Comparison of ENCODE assay signal across 29 cellular contexts in the genomic region with DNA sequence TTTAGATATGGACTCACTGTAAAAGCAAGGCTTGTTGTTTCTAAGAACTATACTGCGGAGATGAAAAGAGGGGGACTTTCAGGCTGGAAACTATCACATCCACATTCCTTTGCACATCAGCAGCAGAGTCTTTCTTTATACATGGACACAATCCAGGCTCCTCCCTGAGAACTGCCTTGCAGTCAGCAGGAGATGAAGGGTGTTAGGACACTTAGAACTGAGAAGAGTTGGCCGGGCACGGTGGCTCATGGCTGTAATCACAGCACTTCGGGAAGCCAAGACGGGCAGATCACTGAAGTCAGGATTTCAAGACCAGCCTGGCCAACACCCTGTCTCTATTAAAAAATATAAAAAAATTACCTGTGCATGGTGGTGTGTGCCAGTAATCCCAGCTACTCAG. TPM values are rescaled to one million over a fixed set of nuclear protein-coding genes. Genes with fewer than 3 reads are reported as not detected.
DNase-seq lines count a peak whose midpoint lies in the region; ATAC-seq, FAIRE-seq and TF ChIP-seq lines count a peak whose summit lies in the region.
"Had no signal": no experiment of that assay in that cellular context is flagged by ENCODE, and none has a peak within 500 bp of the region (broad histone marks: within the 10 kb centered on the region; RNA-seq: fewer than 3 reads in every experiment).

No MANE protein-coding gene starts in this region.

- H3K27me3 ChIP-seq in GM23338 (ENCODE audit: insufficient read depth) (no peaks in the 10 kb centered on the region), H9 (ENCODE audit: insufficient read depth, low read length) (no peaks in the 10 kb centered on the region), endodermal cell (ENCODE audit: control insufficient read depth, insufficient read depth, low read length, poor library complexity, severe bottlenecking) (no peaks in the 10 kb centered on the region), iPS-20b (ENCODE audit: insufficient read depth, low read length) (no peaks in the 10 kb centered on the region)

- H3K23ac ChIP-seq in H9 (ENCODE audit: insufficient read length, low read depth, low read length), result no peak overlapping the region

- H4K5ac ChIP-seq in H9 (ENCODE audit: insufficient read length, low read depth, low read length), result no peak overlapping the region

- H3K79me2 ChIP-seq in GM23338 (replicated peaks; ENCODE audit: insufficient read depth), result 0 out of 2 replicates have a peak, but pooled peaks cover 6% of the 10 kb centered on the region
- H3K79me2 ChIP-seq in H9 (ENCODE audit: insufficient read depth, low read length), result no peaks in the 10 kb centered on the region

- intact Hi-C loops in activated CD4-positive, alpha-beta memory T cell treated with anti-CD3 and anti-CD28 coated beads for 36 hours (cut with micrococcal nuclease), result no loop called here

- H2AFZ ChIP-seq in GM23338 (no peak overlapping the region), H9 (ENCODE audit: low read length) (no peak overlapping the region)

- H3K18ac ChIP-seq in H9 (ENCODE audit: insufficient read length, low read depth, low read length), result no peak overlapping the region

- H3F3A ChIP-seq in GM23338 (replicated peaks; ENCODE audit: low read depth), result no peaks in the 10 kb centered on the region; the same call in 1 of the 2 replicates

- ATAC-seq in GM23338, result peak; percentile 88
- ATAC-seq: GM12878, HCT116, Panc1 had no signal

- H3K9ac ChIP-seq in H9 (ENCODE audit: extremely low read depth, insufficient read length, low read length) (no peak overlapping the region), endodermal cell (ENCODE audit: extremely low read depth, low read length, poor library complexity, severe bottlenecking) (no peak overlapping the region), iPS-20b (ENCODE audit: low read depth, low read length) (no peak overlapping the region)

- H2BK120ac ChIP-seq in H9 (ENCODE audit: low read depth, low read length, poor library complexity, severe bottlenecking), result no peak overlapping the region

- no peak overlapping the region for H3K14ac ChIP-seq in H9 (ENCODE audit: insufficient read depth, low read length)

- H3K9me2 ChIP-seq in GM23338 (ENCODE audit: insufficient read depth), result no peaks in the 10 kb centered on the region

- H3K27ac ChIP-seq in GM23338 (ENCODE audit: low read depth) (no peak overlapping the region), H9 (ENCODE audit: insufficient read length, low read depth, low read length) (no peak overlapping the region), endodermal cell (ENCODE audit: low read depth, low read length) (no peak overlapping the region), iPS-20b (ENCODE audit: low read length) (no peak overlapping the region)
- H3K27ac ChIP-seq: HL-60, RWPE1, SK-N-MC had no signal

- no peak for TF ChIP-seq CTCF in GM23338 (conservative IDR thresholded peaks at IDR 0.05; ENCODE audit: low read depth in 2 of 2)
- TF ChIP-seq CTCF in H9 (conservative IDR thresholded peaks at IDR 0.05), result no peak
- TF ChIP-seq CTCF in endodermal cell (conservative IDR thresholded peaks at IDR 0.05), result no peak

- H3K27me3 Mint-ChIP-seq in GM23338 (ENCODE audit: insufficient read depth, low read depth, poor library complexity) (peaks cover 2% of the 10 kb centered on the region), H9 (ENCODE audit: low read depth) (peaks cover 20% of the 10 kb centered on the region), endodermal cell (ENCODE audit: insufficient read depth) (peaks cover 21% of the 10 kb centered on the region)
- H3K27me3 Mint-ChIP-seq in activated CD4-positive, alpha-beta memory T cell treated with anti-CD3 and anti-CD28 coated beads for 36 hours, result no peaks in the 10 kb centered on the region
- H3K27me3 Mint-ChIP-seq: CD4-positive, alpha-beta memory T cell had no signal

- no peak overlapping the region for H3T11ph ChIP-seq in H9 (ENCODE audit: low read length)

- H3K4me1 Mint-ChIP-seq in GM23338, result peaks cover 26% of the 10 kb centered on the region
- H3K4me1 Mint-ChIP-seq in H9, result peaks cover 21 to 28% of the 10 kb centered on the region in 2 experiments
- peaks cover 8% of the 10 kb centered on the region for H3K4me1 Mint-ChIP-seq in endodermal cell
- H3K4me1 Mint-ChIP-seq in activated CD4-positive, alpha-beta memory T cell treated with anti-CD3 and anti-CD28 coated beads for 36 hours (ENCODE audit: low read depth), result no peaks in the 10 kb centered on the region

- no peak overlapping the region for H2BK5ac ChIP-seq in H9 (ENCODE audit: insufficient read length, low read length)

- CTCF ChIA-PET in activated CD4-positive, alpha-beta memory T cell treated with anti-CD3 and anti-CD28 coated beads for 36 hours (lab: Charles Lee), result interaction anchor here (0.7 kb wide), 1 partner anchor 155 kb away, joined by 3 read pairs; no protein-coding TSS in a partner anchor

- H3K9me3 Mint-ChIP-seq in GM23338 (peaks cover 43% of the 10 kb centered on the region), H9 (peaks cover 20 to 33% of the 10 kb centered on the region in 2 experiments), endodermal cell (peaks cover 45% of the 10 kb centered on the region)
- H3K9me3 Mint-ChIP-seq in activated CD4-positive, alpha-beta memory T cell treated with anti-CD3 and anti-CD28 coated beads for 36 hours, result peaks cover 4% of the 10 kb centered on the region
- H3K9me3 Mint-ChIP-seq: CD4-positive, alpha-beta memory T cell had no signal

- H3K27ac Mint-ChIP-seq in GM23338 (no peak overlapping the region), H9 (no peak overlapping the region; a peak in 1 of 7 replicates), endodermal cell (no peak overlapping the region)
- H3K27ac Mint-ChIP-seq in activated CD4-positive, alpha-beta memory T cell treated with anti-CD3 and anti-CD28 coated beads for 36 hours, result no peak overlapping the region
- H3K27ac Mint-ChIP-seq: CD4-positive, alpha-beta memory T cell had no signal

- no peaks in the 10 kb centered on the region for H3K79me1 ChIP-seq in H9 (ENCODE audit: insufficient read depth, low read depth, low read length, poor library complexity, severe bottlenecking)

- WGBS in H9 (ENCODE audit: extremely low coverage, insufficient read length, low lambda C conversion rate), result no CpG with 5 or more reads among the region's 5 CpGs
- 62 to 77% methylated on average over 4 to 5 of the region's 5 CpGs for WGBS in endodermal cell (ENCODE audit: insufficient coverage in 1 of 2, insufficient read length in 1 of 2), 2 experiments

- H3K9me3 ChIP-seq in H9 (ENCODE audit: control insufficient read depth, low read depth, low read length), result peaks cover 6% of the 10 kb centered on the region
- peaks cover 48% of the 10 kb centered on the region for H3K9me3 ChIP-seq in endodermal cell (ENCODE audit: control insufficient read depth, low read length)
- peaks cover 32% of the 10 kb centered on the region; the same call in 1 of the 2 replicates for H3K9me3 ChIP-seq in iPS-20b (ENCODE audit: insufficient read depth, low read depth, low read length)

- FAIRE-seq in urothelium cell line (lab: Jason Lieb, UNC), result no peak
- FAIRE-seq: G401.6, GM12878 had no signal

- H3K4me2 ChIP-seq in GM23338, result no peak overlapping the region
- peak overlapping the region; percentile 30 for H3K4me2 ChIP-seq in H9 (ENCODE audit: insufficient read depth, insufficient read length, low read length)

- no peak overlapping the region for H4K91ac ChIP-seq in H9 (ENCODE audit: insufficient read length, low read depth, low read length)

- no peak overlapping the region for H3K56ac ChIP-seq in H9 (ENCODE audit: insufficient read length, low read depth, low read length)

- H3K4me1 ChIP-seq in GM23338 (ENCODE audit: insufficient read depth) (peaks cover 23% of the 10 kb centered on the region), H9 (ENCODE audit: insufficient read depth, low read length) (peaks cover 6% of the 10 kb centered on the region; the same call in 1 of the 2 replicates), endodermal cell (ENCODE audit: control insufficient read depth, insufficient read depth, low read length) (no peaks in the 10 kb centered on the region), iPS-20b (ENCODE audit: insufficient read depth, low read length) (peaks cover 20% of the 10 kb centered on the region)

- H3K36me3 Mint-ChIP-seq in GM23338 (ENCODE audit: low read depth), result peaks cover 54% of the 10 kb centered on the region
- peaks cover 33 to 53% (median 46%) of the 10 kb centered on the region in 3 experiments for H3K36me3 Mint-ChIP-seq in H9 (ENCODE audit: insufficient read depth in 1 of 3, low read depth in 3 of 3)
- peaks cover 48% of the 10 kb centered on the region for H3K36me3 Mint-ChIP-seq in endodermal cell (ENCODE audit: low read depth)
- peaks cover 34% of the 10 kb centered on the region for H3K36me3 Mint-ChIP-seq in activated CD4-positive, alpha-beta memory T cell treated with anti-CD3 and anti-CD28 coated beads for 36 hours

- H2BK12ac ChIP-seq in H9 (ENCODE audit: insufficient read length, low read depth, low read length), result no peak overlapping the region

- no peaks in the 10 kb centered on the region for H3K23me2 ChIP-seq in H9 (ENCODE audit: insufficient read length, low read depth, low read length, poor library complexity, severe bottlenecking)

- DNase-seq in GM23338 (ENCODE audit: low spot score) (peak; percentile 29), H9 (no peak), endodermal cell (peak; percentile 49), NCI-H2171 (lab: John Stamatoyannopoulos, UW) (no peak), urothelium cell line (ENCODE audit: low spot score) (no peak)
- no peak for DNase-seq in activated CD4-positive, CD25-positive, alpha-beta regulatory T cell treated with anti-CD3 and anti-CD28 coated beads, Interleukin-2, amount 50 U/mL, for 72 hours
- DNase-seq in activated CD4-positive, alpha-beta memory T cell treated with anti-CD3 and anti-CD28 coated beads for 36 hours, result no peak
- DNase-seq: C1 segment of cervical spinal cord; CD4-positive, alpha-beta memory T cell; COR-L47; DMS53; GOT3; KBM-7; NCI-H1105; NCI-H146; NCI-H1930; NCI-H2107; NCI-H446; NCI-H526; NCI-H82; SIG-M5 had no signal

- H2AK5ac ChIP-seq in H9 (ENCODE audit: insufficient read length, low read length), result no peak overlapping the region

- H2BK20ac ChIP-seq in H9 (ENCODE audit: low read depth, low read length, poor library complexity, severe bottlenecking), result no peak overlapping the region

- no peak overlapping the region for H2BK15ac ChIP-seq in H9 (ENCODE audit: low read depth, low read length)

- POLR2A ChIA-PET in activated CD4-positive, alpha-beta memory T cell treated with anti-CD3 and anti-CD28 coated beads for 36 hours (lab: Charles Lee), result no interaction called here

- peaks cover 21% of the 10 kb centered on the region; the same call in 1 of the 2 replicates for H3K36me3 ChIP-seq in GM23338 (ENCODE audit: insufficient read depth)
- H3K36me3 ChIP-seq in endodermal cell (ENCODE audit: control insufficient read depth, insufficient read depth, low read length), result peaks cover 23% of the 10 kb centered on the region
- peaks cover 27% of the 10 kb centered on the region for H3K36me3 ChIP-seq in iPS-20b (ENCODE audit: insufficient read depth, low read depth, low read length)

- no peak overlapping the region for H4K8ac ChIP-seq in H9 (replicated peaks; ENCODE audit: insufficient read length, low read depth, low read length)

- H4K20me1 ChIP-seq in GM23338 (replicated peaks; ENCODE audit: insufficient read depth) (no peaks in the 10 kb centered on the region), H9 (ENCODE audit: control insufficient read depth, insufficient read depth, insufficient read length) (no peaks in the 10 kb centered on the region)

- no peak overlapping the region for H3K4ac ChIP-seq in H9 (ENCODE audit: low read depth, low read length)

- H3K4me3 ChIP-seq in GM23338, result no peak overlapping the region
- H3K4me3 ChIP-seq in endodermal cell (ENCODE audit: low read length), result no peak overlapping the region
- H3K4me3 ChIP-seq in iPS-20b (ENCODE audit: low read length), result peak overlapping the region; percentile 46; the same call in 1 of the 2 replicates
- H3K4me3 ChIP-seq: GM12878, SK-N-MC had no signal

- H3K4me3 Mint-ChIP-seq in GM23338, result 0 out of 3 replicates have a peak overlapping the region, but pooled peaks have one; percentile 14
- no peak overlapping the region for H3K4me3 Mint-ChIP-seq in H9
- H3K4me3 Mint-ChIP-seq in endodermal cell, result no peak overlapping the region
- no peak overlapping the region for H3K4me3 Mint-ChIP-seq in activated CD4-positive, alpha-beta memory T cell treated with anti-CD3 and anti-CD28 coated beads for 36 hours
- H3K4me3 Mint-ChIP-seq: CD4-positive, alpha-beta memory T cell had no signal

RNA-seq across cellular contexts. Expression of a gene that starts 9.7 kb away (rescaled TPM):
- 241 and 271 TPM in 2 replicates for total RNA-seq in GM23338 (2014; rRNA removed; shearing (Covaris generic))
- polyA plus RNA-seq in GM23338 (2016; fragmentation: Nextera tagmentation; extraction: Ambion mirVana), result 198 and 207 TPM in 2 replicates
- total RNA-seq in H9 (2021) (234 and 239 TPM in 2 replicates), endodermal cell (100 to 1,000 TPM; 113 to 121 TPM)
- polyA plus RNA-seq in endodermal cell (2013, experiment 1 of 2), result 128 TPM
- polyA plus RNA-seq in endodermal cell (2013, experiment 2 of 2), result 87.1 TPM
- 100 to 1,000 TPM; 345 to 368 TPM for total RNA-seq in activated CD4-positive, alpha-beta memory T cell treated with anti-CD3 and anti-CD28 coated beads for 36 hours

Comparison
In these comparisons a context has a peak if more than half of its experiments do, and no peak if none do; other contexts are left out.
1. DNase-seq: peak in GM23338 (single experiment) and endodermal cell (single experiment); none in H9 (single experiment), activated CD4-positive, CD25-positive, alpha-beta regulatory T cell treated with anti-CD3 and anti-CD28 coated beads, Interleukin-2, amount 50 U/mL, for 72 hours (single experiment), activated CD4-positive, alpha-beta memory T cell treated with anti-CD3 and anti-CD28 coated beads for 36 hours (single experiment), NCI-H2171 (single experiment) and urothelium cell line (single experiment).